Comparison of ENCODE assay signal across 23 cellular contexts in genomic region chr6:44571510-44571909, GRCh38.
"Had no signal": no experiment of that assay in that cellular context is flagged by ENCODE, and none has a peak within 500 bp of the region (broad histone marks: within the 10 kb centered on the region; RNA-seq: fewer than 3 reads in every experiment).

No MANE protein-coding gene starts in this region.

- H3K36me3 Mint-ChIP-seq: activated naive CD8-positive, alpha-beta T cell had no signal

- H3K9me3 Mint-ChIP-seq: activated CD4-positive, alpha-beta memory T cell treated with anti-CD3 and anti-CD28 coated beads, Interleukin-2, amount 10 ng/mL, durations not matched to agents 7 days and 5 days; activated naive CD4-positive, alpha-beta T cell treated with anti-CD3 and anti-CD28 coated beads for 36 hours; activated T-helper 17 cell treated with anti-CD3 and anti-CD28 coated beads, Interleukin-2, amount 50 U/mL, for 72 hours had no signal

- ATAC-seq: activated T-helper 17 cell treated with anti-CD3 and anti-CD28 coated beads, Interleukin-2, amount 50 U/mL, for 72 hours; PC-3; T-helper 17 cell had no signal

- H3K4me1 Mint-ChIP-seq: activated CD4-positive, alpha-beta memory T cell treated with anti-CD3 and anti-CD28 coated beads, Interleukin-2, amount 10 ng/mL, durations not matched to agents 7 days and 5 days; activated T-helper 17 cell treated with anti-CD3 and anti-CD28 coated beads, Interleukin-2, amount 50 U/mL, for 72 hours; T-helper 17 cell had no signal

- H3K27me3 Mint-ChIP-seq: activated naive CD8-positive, alpha-beta T cell had no signal

- H3K4me3 Mint-ChIP-seq: activated CD4-positive, alpha-beta memory T cell treated with anti-CD3 and anti-CD28 coated beads, Interleukin-2, amount 10 ng/mL, durations not matched to agents 7 days and 5 days; activated naive CD4-positive, alpha-beta T cell treated with anti-CD3 and anti-CD28 coated beads for 36 hours; activated naive CD8-positive, alpha-beta T cell; activated T-helper 17 cell treated with anti-CD3 and anti-CD28 coated beads, Interleukin-2, amount 50 U/mL, for 72 hours; T-helper 17 cell had no signal

- DNase-seq: activated CD4-positive, alpha-beta memory T cell treated with anti-CD3 and anti-CD28 coated beads, Interleukin-2, amount 10 ng/mL, durations not matched to agents 7 days and 5 days; activated CD4-positive, alpha-beta T cell treated with anti-CD3 and anti-CD28 coated beads, Interleukin-2, amount 50 U/mL, for 1 hour; activated CD4-positive, CD25-positive, alpha-beta regulatory T cell; activated gamma-delta T cell; activated naive CD4-positive, alpha-beta T cell treated with anti-CD3 and anti-CD28 coated beads for 36 hours; activated T-cell treated with anti-CD3 and anti-CD28 coated beads for 4 hours; activated T-cell treated with anti-CD3 and anti-CD28 coated beads, Interleukin-2, amount 50 U/mL, for 48 hours; amygdala; brain microvascular endothelial cell; cerebellar nuclear complex; Kasumi-1; NCI-H1092 treated with DMSO at 0.1 percent for 48 hours; NCI-H1417 treated with DMSO at 0.1 percent for 48 hours; NCI-H1694 treated with DMSO at 0.1 percent for 48 hours; NCI-H2029 treated with DMSO at 0.1 percent for 48 hours; NCI-H446; NCI-H524; PC-3; SHP77; T-helper 17 cell; T-helper 9 cell had no signal

- H3K36me3 ChIP-seq: brain microvascular endothelial cell had no signal

- H3K27ac ChIP-seq: brain microvascular endothelial cell had no signal

- H3K27ac Mint-ChIP-seq: activated CD4-positive, alpha-beta memory T cell treated with anti-CD3 and anti-CD28 coated beads, Interleukin-2, amount 10 ng/mL, durations not matched to agents 7 days and 5 days; activated naive CD4-positive, alpha-beta T cell treated with anti-CD3 and anti-CD28 coated beads for 36 hours; activated naive CD8-positive, alpha-beta T cell; activated T-helper 17 cell treated with anti-CD3 and anti-CD28 coated beads, Interleukin-2, amount 50 U/mL, for 72 hours; T-helper 17 cell had no signal
